In genomic region chr5:90475436-90475980, GRCh38 we compare ENCODE assay signal across 8 cellular contexts. TPM values are rescaled to one million over a fixed set of nuclear protein-coding genes. Genes with fewer than 3 reads are reported as not detected.
DNase-seq lines count a peak whose midpoint lies in the region; ATAC-seq and TF ChIP-seq lines count a peak whose summit lies in the region.
"Had no signal": no experiment of that assay in that cellular context is flagged by ENCODE, and none has a peak within 500 bp of the region (broad histone marks: within the 10 kb centered on the region; RNA-seq: fewer than 3 reads in every experiment).

No MANE protein-coding gene starts in this region.

- H3K9me2 ChIP-seq in GM23338 (ENCODE audit: insufficient read depth): no peaks in the 10 kb centered on the region

- TF ChIP-seq CTCF in GM23338 (conservative IDR thresholded peaks at IDR 0.05; ENCODE audit: low read depth in 2 of 2): no peak

- H3K36me3 ChIP-seq in GM23338 (ENCODE audit: insufficient read depth) (no peaks in the 10 kb centered on the region), ectodermal cell (ENCODE audit: control insufficient read depth, insufficient read depth, low read length) (no peaks in the 10 kb centered on the region)

- no peaks in the 10 kb centered on the region for H3K9me3 ChIP-seq in ectodermal cell (ENCODE audit: control insufficient read depth, low read length)
- H3K9me3 ChIP-seq: SJSA1 had no signal

- H3F3A ChIP-seq in GM23338 (replicated peaks; ENCODE audit: low read depth): peaks cover 22% of the 10 kb centered on the region

- peak overlapping the region; percentile 79 for H3K4me2 ChIP-seq in GM23338

- H3K27me3 ChIP-seq in GM23338 (ENCODE audit: insufficient read depth) (no peaks in the 10 kb centered on the region), ectodermal cell (ENCODE audit: control insufficient read depth, insufficient read depth, low read length, poor library complexity, severe bottlenecking) (peaks cover 24% of the 10 kb centered on the region)
- H3K27me3 ChIP-seq: SJSA1 had no signal

- H3K79me2 ChIP-seq in GM23338 (replicated peaks; ENCODE audit: insufficient read depth): peaks cover 59% of the 10 kb centered on the region

- no peaks in the 10 kb centered on the region for H4K20me1 ChIP-seq in GM23338 (replicated peaks; ENCODE audit: insufficient read depth)

- peaks cover 29% of the 10 kb centered on the region for H3K36me3 Mint-ChIP-seq in GM23338 (ENCODE audit: low read depth)

- H3K4me3 ChIP-seq in GM23338: peak overlapping the region; percentile 83
- peak overlapping the region; percentile 75 for H3K4me3 ChIP-seq in ectodermal cell (ENCODE audit: insufficient read depth, low read depth, low read length)

- H3K4me1 ChIP-seq in GM23338 (ENCODE audit: insufficient read depth): peaks cover 42% of the 10 kb centered on the region
- H3K4me1 ChIP-seq in ectodermal cell (ENCODE audit: control insufficient read depth, insufficient read depth, low read length): peaks cover 7% of the 10 kb centered on the region

- H3K9me3 Mint-ChIP-seq in GM23338: no peaks in the 10 kb centered on the region; the same call in 2 of the 3 replicates

- H3K27ac Mint-ChIP-seq in GM23338: peak overlapping the region; percentile 77

- 7 to 11% methylated on average over 16 to 17 of the region's 17 CpGs for whole genome bisulfite sequencing in ectodermal cell, 2 experiments

- H3K4me1 Mint-ChIP-seq in GM23338: peaks cover 52% of the 10 kb centered on the region

- H3K4me3 Mint-ChIP-seq in GM23338: peak overlapping the region; percentile 97

- no peak for ATAC-seq in GM23338
- ATAC-seq in GM18868 (IDR thresholded peaks at IDR 0.05; ENCODE audit: unreplicated experiment): no peak

- peak; percentile 16 for DNase-seq in GM23338 (ENCODE audit: low spot score)
- peak; percentile 85 for DNase-seq in NCI-H69 (lab: John Stamatoyannopoulos, UW)
- peak; percentile 11 for DNase-seq in pons (ENCODE audit: low spot score)
- no peak for DNase-seq in NCI-H2029 treated with DMSO at 0.1 percent for 48 hours (lab: John Stamatoyannopoulos, UW)
- no peak for DNase-seq in A172 (ENCODE audit: low spot score)

- H2AFZ ChIP-seq in GM23338: no peak overlapping the region

- peaks cover 15% of the 10 kb centered on the region for H3K27me3 Mint-ChIP-seq in GM23338 (ENCODE audit: insufficient read depth, low read depth, poor library complexity)

- H3K27ac ChIP-seq in GM23338 (ENCODE audit: low read depth) (peak overlapping the region; percentile 85), ectodermal cell (ENCODE audit: insufficient read depth, low read depth, low read length, poor library complexity, severe bottlenecking) (no peak overlapping the region)
- H3K27ac ChIP-seq: SJSA1 had no signal

TF ChIP-seq in GM23338, 12 proteins besides CTCF, POLR2A, EP300 and RAD21 (continues in another document):
- TF ChIP-seq ETS1 (IDR thresholded peaks at IDR 0.05): no peak
- TF ChIP-seq STAT1 (IDR thresholded peaks at IDR 0.05; ENCODE audit: unreplicated experiment): no peak
- TF ChIP-seq ZNF114 (CRISPR knock-in tag; IDR thresholded peaks at IDR 0.05): no peak
- TF ChIP-seq ZNF331 (CRISPR knock-in tag; IDR thresholded peaks at IDR 0.05; ENCODE audit: low read depth): no peak
- no peak for TF ChIP-seq NANOG (IDR thresholded peaks at IDR 0.05; ENCODE audit: borderline replicate concordance)
- no peak for TF ChIP-seq EZH2 (IDR thresholded peaks at IDR 0.05; ENCODE audit: low read depth, unreplicated experiment)
- TF ChIP-seq REST (IDR thresholded peaks at IDR 0.05; ENCODE audit: unreplicated experiment): no peak
- no peak for TF ChIP-seq POLR2AphosphoS5 (IDR thresholded peaks at IDR 0.05; ENCODE audit: low read depth)
- no peak for TF ChIP-seq CREB1 (CRISPR knock-in tag; IDR thresholded peaks at IDR 0.05; ENCODE audit: low read depth)

RNA-seq across cellular contexts. Expression of gene POLR3G, which starts 0.8 kb away (rescaled TPM):
- total RNA-seq in GM23338 (2014; rRNA removed; shearing (Covaris generic)): 130 and 147 TPM in 2 replicates
- 376 and 377 TPM in 2 replicates for polyA plus RNA-seq in GM23338 (2016; fragmentation: Nextera tagmentation; extraction: Ambion mirVana)
- polyA plus RNA-seq in ectodermal cell (2013, experiment 1 of 4): 8.6 TPM
- 7.1 TPM for polyA plus RNA-seq in ectodermal cell (2013, experiment 2 of 4)
- 5.4 TPM for polyA plus RNA-seq in ectodermal cell (2013, experiment 3 of 4)
- 5.8 TPM for polyA plus RNA-seq in ectodermal cell (2013, experiment 4 of 4)
- total RNA-seq in A172 (2014; rRNA removed; shearing (Covaris generic)): 5.5 and 6.1 TPM in 2 replicates

RNA-seq across cellular contexts. Expression of gene MBLAC2, which starts 0.9 kb away (rescaled TPM):
- 8.1 and 10.0 TPM in 2 replicates for total RNA-seq in GM23338 (2014; rRNA removed; shearing (Covaris generic))
- 4.1 and 4.3 TPM in 2 replicates for polyA plus RNA-seq in GM23338 (2016; fragmentation: Nextera tagmentation; extraction: Ambion mirVana)
- polyA plus RNA-seq in ectodermal cell (2013, experiment 1 of 4): 6.1 TPM
- polyA plus RNA-seq in ectodermal cell (2013, experiment 2 of 4): 4.5 TPM
- polyA plus RNA-seq in ectodermal cell (2013, experiment 3 of 4): 4.3 TPM
- 4.7 TPM for polyA plus RNA-seq in ectodermal cell (2013, experiment 4 of 4)
- total RNA-seq in A172 (2014; rRNA removed; shearing (Covaris generic)): 4.7 and 6.0 TPM in 2 replicates

RNA-seq across cellular contexts. Expression of gene LYSMD3, which starts 53.9 kb away (rescaled TPM):
- 19.1 and 19.6 TPM in 2 replicates for total RNA-seq in GM23338 (2014; rRNA removed; shearing (Covaris generic))
- polyA plus RNA-seq in GM23338 (2016; fragmentation: Nextera tagmentation; extraction: Ambion mirVana): 8.6 and 10.7 TPM in 2 replicates
- polyA plus RNA-seq in ectodermal cell (2013, experiment 1 of 4): 13.2 TPM
- polyA plus RNA-seq in ectodermal cell (2013, experiment 2 of 4): 11.2 TPM
- 11.4 TPM for polyA plus RNA-seq in ectodermal cell (2013, experiment 3 of 4)
- 11.5 TPM for polyA plus RNA-seq in ectodermal cell (2013, experiment 4 of 4)
- 14.7 and 17.7 TPM in 2 replicates for total RNA-seq in A172 (2014; rRNA removed; shearing (Covaris generic))

Comparison
In these comparisons a context has a peak if more than half of its experiments do, and no peak if none do; other contexts are left out.
1. DNase-seq: peak in GM23338 (single experiment), NCI-H69 (single experiment) and pons (single experiment); none in NCI-H2029 treated with DMSO at 0.1 percent for 48 hours (single experiment) and A172 (single experiment).
2. RNA of gene POLR3G, which starts 0.8 kb away (total RNA-seq): 130 to 147 TPM in GM23338; 5.5 to 6.1 TPM in A172; every median in the first group is over 10 times any median in the second.